ENCODE assay signal across 1 cellular context in the genomic region with DNA sequence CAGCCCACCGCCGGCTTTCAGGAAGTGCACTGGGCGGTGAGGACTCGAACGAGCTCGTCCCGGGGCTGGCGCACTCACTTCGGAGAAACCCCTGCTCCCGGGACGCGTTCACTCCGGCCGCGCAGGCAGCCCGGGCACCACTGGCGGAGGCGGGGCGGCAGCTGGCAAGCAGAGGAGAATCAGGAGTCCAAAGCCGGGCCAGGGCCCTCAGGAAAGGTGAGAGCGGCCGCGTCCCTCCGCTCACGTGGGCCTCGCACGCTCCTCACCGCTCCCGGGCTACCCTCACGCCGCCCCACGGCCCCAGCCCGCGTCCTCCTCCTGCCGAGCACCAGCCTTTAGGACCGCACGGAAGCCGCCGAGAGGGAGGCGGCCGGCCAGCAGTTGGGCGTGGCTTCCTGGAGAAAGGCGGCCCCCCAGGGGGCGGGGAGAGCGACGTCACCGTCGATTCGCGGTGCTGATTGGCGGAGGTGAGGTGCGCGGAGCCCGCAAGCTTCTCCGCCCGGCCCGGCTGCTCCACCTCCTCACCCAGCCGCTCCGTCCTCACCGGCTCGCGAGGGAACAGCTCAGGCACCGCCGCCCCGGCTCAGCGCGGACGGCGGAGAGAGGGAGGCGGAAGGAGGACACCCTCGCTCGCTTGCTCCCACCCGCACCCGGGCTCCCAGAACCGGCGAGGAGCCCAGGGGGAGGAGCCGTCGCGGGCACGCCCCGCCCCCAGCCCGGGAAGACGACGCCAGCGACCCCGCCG.
TF ChIP-seq lines count a peak whose summit lies in the region.

A gene (plus strand): TSS at position 516 of the 745 bp plus-strand sequence. CDS start 400 bp downstream, outside the sequence.

TF ChIP-seq in HepG2, 621 proteins besides CTCF, POLR2A, EP300 and RAD21 (continued from another document and continues in another):
- TF ChIP-seq, protein P1, sequence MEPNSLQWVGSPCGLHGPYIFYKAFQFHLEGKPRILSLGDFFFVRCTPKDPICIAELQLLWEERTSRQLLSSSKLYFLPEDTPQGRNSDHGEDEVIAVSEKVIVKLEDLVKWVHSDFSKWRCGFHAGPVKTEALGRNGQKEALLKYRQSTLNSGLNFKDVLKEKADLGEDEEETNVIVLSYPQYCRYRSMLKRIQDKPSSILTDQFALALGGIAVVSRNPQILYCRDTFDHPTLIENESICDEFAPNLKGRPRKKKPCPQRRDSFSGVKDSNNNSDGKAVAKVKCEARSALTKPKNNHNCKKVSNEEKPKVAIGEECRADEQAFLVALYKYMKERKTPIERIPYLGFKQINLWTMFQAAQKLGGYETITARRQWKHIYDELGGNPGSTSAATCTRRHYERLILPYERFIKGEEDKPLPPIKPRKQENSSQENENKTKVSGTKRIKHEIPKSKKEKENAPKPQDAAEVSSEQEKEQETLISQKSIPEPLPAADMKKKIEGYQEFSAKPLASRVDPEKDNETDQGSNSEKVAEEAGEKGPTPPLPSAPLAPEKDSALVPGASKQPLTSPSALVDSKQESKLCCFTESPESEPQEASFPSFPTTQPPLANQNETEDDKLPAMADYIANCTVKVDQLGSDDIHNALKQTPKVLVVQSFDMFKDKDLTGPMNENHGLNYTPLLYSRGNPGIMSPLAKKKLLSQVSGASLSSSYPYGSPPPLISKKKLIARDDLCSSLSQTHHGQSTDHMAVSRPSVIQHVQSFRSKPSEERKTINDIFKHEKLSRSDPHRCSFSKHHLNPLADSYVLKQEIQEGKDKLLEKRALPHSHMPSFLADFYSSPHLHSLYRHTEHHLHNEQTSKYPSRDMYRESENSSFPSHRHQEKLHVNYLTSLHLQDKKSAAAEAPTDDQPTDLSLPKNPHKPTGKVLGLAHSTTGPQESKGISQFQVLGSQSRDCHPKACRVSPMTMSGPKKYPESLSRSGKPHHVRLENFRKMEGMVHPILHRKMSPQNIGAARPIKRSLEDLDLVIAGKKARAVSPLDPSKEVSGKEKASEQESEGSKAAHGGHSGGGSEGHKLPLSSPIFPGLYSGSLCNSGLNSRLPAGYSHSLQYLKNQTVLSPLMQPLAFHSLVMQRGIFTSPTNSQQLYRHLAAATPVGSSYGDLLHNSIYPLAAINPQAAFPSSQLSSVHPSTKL (CRISPR knock-in tag; IDR thresholded peaks at IDR 0.05), result peak; percentile 84
- TF ChIP-seq, protein P2, sequence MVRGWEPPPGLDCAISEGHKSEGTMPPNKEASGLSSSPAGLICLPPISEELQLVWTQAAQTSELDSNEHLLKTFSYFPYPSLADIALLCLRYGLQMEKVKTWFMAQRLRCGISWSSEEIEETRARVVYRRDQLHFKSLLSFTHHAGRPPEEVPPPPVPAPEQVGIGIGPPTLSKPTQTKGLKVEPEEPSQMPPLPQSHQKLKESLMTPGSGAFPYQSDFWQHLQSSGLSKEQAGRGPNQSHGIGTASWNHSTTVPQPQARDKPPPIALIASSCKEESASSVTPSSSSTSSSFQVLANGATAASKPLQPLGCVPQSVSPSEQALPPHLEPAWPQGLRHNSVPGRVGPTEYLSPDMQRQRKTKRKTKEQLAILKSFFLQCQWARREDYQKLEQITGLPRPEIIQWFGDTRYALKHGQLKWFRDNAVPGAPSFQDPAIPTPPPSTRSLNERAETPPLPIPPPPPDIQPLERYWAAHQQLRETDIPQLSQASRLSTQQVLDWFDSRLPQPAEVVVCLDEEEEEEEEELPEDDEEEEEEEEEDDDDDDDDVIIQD (CRISPR knock-in tag; IDR thresholded peaks at IDR 0.05; ENCODE audit: low read depth), result peak; percentile 79; the same call in 1 of the 2 replicates
- TF ChIP-seq, protein P3, sequence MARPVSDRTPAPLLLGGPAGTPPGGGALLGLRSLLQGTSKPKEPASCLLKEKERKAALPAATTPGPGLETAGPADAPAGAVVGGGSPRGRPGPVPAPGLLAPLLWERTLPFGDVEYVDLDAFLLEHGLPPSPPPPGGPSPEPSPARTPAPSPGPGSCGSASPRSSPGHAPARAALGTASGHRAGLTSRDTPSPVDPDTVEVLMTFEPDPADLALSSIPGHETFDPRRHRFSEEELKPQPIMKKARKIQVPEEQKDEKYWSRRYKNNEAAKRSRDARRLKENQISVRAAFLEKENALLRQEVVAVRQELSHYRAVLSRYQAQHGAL (CRISPR knock-in tag; IDR thresholded peaks at IDR 0.05; ENCODE audit: not compliant biosample characterization), result no peak
- peak; percentile 90 for TF ChIP-seq ZNF788 (CRISPR knock-in tag; IDR thresholded peaks at IDR 0.05; ENCODE audit: borderline replicate concordance)
- peak; percentile 80; the same call in 1 of the 2 replicates for TF ChIP-seq ZNF816 (CRISPR knock-in tag; IDR thresholded peaks at IDR 0.05; ENCODE audit: borderline replicate concordance)
- TF ChIP-seq JUND (CRISPR knock-in tag; IDR thresholded peaks at IDR 0.05), result no peak
- peak; percentile 70; the same call in 1 of the 2 replicates for TF ChIP-seq ZNF75D (CRISPR knock-in tag; IDR thresholded peaks at IDR 0.05; ENCODE audit: borderline replicate concordance)
- peak; percentile 63; the same call in 1 of the 2 replicates for TF ChIP-seq ZBTB20 (CRISPR knock-in tag; IDR thresholded peaks at IDR 0.05; ENCODE audit: borderline replicate concordance, low read depth)
- no peak for TF ChIP-seq KDM6A (CRISPR knock-in tag; IDR thresholded peaks at IDR 0.05; ENCODE audit: low read depth)
- TF ChIP-seq PHF5A (CRISPR knock-in tag; IDR thresholded peaks at IDR 0.05; ENCODE audit: low read depth, unreplicated experiment), result peak; percentile 39
- peak; percentile 65 for TF ChIP-seq ETV5 (CRISPR knock-in tag; IDR thresholded peaks at IDR 0.05; ENCODE audit: borderline replicate concordance)
- TF ChIP-seq NFYB (CRISPR knock-in tag; IDR thresholded peaks at IDR 0.05), result peak; percentile 76
- TF ChIP-seq ZNF746 (CRISPR knock-in tag; IDR thresholded peaks at IDR 0.05), result peak; percentile 75; the same call in 1 of the 2 replicates
- no peak for TF ChIP-seq TBP (CRISPR knock-in tag; IDR thresholded peaks at IDR 0.05)
- TF ChIP-seq MYC (CRISPR knock-in tag; IDR thresholded peaks at IDR 0.05; ENCODE audit: borderline replicate concordance), result peak; percentile 91; the same call in 1 of the 2 replicates
- TF ChIP-seq, protein P4, sequence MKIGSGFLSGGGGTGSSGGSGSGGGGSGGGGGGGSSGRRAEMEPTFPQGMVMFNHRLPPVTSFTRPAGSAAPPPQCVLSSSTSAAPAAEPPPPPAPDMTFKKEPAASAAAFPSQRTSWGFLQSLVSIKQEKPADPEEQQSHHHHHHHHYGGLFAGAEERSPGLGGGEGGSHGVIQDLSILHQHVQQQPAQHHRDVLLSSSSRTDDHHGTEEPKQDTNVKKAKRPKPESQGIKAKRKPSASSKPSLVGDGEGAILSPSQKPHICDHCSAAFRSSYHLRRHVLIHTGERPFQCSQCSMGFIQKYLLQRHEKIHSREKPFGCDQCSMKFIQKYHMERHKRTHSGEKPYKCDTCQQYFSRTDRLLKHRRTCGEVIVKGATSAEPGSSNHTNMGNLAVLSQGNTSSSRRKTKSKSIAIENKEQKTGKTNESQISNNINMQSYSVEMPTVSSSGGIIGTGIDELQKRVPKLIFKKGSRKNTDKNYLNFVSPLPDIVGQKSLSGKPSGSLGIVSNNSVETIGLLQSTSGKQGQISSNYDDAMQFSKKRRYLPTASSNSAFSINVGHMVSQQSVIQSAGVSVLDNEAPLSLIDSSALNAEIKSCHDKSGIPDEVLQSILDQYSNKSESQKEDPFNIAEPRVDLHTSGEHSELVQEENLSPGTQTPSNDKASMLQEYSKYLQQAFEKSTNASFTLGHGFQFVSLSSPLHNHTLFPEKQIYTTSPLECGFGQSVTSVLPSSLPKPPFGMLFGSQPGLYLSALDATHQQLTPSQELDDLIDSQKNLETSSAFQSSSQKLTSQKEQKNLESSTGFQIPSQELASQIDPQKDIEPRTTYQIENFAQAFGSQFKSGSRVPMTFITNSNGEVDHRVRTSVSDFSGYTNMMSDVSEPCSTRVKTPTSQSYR (CRISPR knock-in tag; IDR thresholded peaks at IDR 0.05; ENCODE audit: borderline replicate concordance), result no peak
- TF ChIP-seq CENPX (CRISPR knock-in tag; IDR thresholded peaks at IDR 0.05), result no peak
- TF ChIP-seq, protein P5, sequence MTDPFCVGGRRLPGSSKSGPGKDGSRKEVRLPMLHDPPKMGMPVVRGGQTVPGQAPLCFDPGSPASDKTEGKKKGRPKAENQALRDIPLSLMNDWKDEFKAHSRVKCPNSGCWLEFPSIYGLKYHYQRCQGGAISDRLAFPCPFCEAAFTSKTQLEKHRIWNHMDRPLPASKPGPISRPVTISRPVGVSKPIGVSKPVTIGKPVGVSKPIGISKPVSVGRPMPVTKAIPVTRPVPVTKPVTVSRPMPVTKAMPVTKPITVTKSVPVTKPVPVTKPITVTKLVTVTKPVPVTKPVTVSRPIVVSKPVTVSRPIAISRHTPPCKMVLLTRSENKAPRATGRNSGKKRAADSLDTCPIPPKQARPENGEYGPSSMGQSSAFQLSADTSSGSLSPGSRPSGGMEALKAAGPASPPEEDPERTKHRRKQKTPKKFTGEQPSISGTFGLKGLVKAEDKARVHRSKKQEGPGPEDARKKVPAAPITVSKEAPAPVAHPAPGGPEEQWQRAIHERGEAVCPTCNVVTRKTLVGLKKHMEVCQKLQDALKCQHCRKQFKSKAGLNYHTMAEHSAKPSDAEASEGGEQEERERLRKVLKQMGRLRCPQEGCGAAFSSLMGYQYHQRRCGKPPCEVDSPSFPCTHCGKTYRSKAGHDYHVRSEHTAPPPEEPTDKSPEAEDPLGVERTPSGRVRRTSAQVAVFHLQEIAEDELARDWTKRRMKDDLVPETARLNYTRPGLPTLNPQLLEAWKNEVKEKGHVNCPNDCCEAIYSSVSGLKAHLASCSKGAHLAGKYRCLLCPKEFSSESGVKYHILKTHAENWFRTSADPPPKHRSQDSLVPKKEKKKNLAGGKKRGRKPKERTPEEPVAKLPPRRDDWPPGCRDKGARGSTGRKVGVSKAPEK (CRISPR knock-in tag; IDR thresholded peaks at IDR 0.05; ENCODE audit: borderline replicate concordance), result 0 out of 2 replicates have a peak, but pooled peaks have one; percentile 32
- TF ChIP-seq, protein P6, sequence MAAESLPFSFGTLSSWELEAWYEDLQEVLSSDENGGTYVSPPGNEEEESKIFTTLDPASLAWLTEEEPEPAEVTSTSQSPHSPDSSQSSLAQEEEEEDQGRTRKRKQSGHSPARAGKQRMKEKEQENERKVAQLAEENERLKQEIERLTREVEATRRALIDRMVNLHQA (CRISPR knock-in tag; IDR thresholded peaks at IDR 0.05), result no peak
- TF ChIP-seq KLF11 (CRISPR knock-in tag; IDR thresholded peaks at IDR 0.05), result 0 out of 2 replicates have a peak, but pooled peaks have one; percentile 79
- TF ChIP-seq MED8 (CRISPR knock-in tag; IDR thresholded peaks at IDR 0.05; ENCODE audit: insufficient replicate concordance), result peak; percentile 93
- TF ChIP-seq, protein P7, sequence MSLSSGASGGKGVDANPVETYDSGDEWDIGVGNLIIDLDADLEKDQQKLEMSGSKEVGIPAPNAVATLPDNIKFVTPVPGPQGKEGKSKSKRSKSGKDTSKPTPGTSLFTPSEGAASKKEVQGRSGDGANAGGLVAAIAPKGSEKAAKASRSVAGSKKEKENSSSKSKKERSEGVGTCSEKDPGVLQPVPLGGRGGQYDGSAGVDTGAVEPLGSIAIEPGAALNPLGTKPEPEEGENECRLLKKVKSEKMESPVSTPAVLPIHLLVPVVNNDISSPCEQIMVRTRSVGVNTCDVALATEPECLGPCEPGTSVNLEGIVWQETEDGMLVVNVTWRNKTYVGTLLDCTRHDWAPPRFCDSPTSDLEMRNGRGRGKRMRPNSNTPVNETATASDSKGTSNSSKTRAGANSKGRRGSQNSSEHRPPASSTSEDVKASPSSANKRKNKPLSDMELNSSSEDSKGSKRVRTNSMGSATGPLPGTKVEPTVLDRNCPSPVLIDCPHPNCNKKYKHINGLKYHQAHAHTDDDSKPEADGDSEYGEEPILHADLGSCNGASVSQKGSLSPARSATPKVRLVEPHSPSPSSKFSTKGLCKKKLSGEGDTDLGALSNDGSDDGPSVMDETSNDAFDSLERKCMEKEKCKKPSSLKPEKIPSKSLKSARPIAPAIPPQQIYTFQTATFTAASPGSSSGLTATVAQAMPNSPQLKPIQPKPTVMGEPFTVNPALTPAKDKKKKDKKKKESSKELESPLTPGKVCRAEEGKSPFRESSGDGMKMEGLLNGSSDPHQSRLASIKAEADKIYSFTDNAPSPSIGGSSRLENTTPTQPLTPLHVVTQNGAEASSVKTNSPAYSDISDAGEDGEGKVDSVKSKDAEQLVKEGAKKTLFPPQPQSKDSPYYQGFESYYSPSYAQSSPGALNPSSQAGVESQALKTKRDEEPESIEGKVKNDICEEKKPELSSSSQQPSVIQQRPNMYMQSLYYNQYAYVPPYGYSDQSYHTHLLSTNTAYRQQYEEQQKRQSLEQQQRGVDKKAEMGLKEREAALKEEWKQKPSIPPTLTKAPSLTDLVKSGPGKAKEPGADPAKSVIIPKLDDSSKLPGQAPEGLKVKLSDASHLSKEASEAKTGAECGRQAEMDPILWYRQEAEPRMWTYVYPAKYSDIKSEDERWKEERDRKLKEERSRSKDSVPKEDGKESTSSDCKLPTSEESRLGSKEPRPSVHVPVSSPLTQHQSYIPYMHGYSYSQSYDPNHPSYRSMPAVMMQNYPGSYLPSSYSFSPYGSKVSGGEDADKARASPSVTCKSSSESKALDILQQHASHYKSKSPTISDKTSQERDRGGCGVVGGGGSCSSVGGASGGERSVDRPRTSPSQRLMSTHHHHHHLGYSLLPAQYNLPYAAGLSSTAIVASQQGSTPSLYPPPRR (CRISPR knock-in tag; IDR thresholded peaks at IDR 0.05; ENCODE audit: borderline replicate concordance), result peak; percentile 90
- TF ChIP-seq ZNF577 (CRISPR knock-in tag; IDR thresholded peaks at IDR 0.05; ENCODE audit: borderline replicate concordance, low read depth), result peak; percentile 95; the same call in 1 of the 2 replicates
- peak; percentile 93 for TF ChIP-seq PHF8 (CRISPR knock-in tag; IDR thresholded peaks at IDR 0.05)
- TF ChIP-seq HOXA3 (CRISPR knock-in tag; IDR thresholded peaks at IDR 0.05), result peak; percentile 77; the same call in 1 of the 2 replicates
- TF ChIP-seq DMAP1 (CRISPR knock-in tag; IDR thresholded peaks at IDR 0.05), result peak; percentile 88
- TF ChIP-seq, protein P8, sequence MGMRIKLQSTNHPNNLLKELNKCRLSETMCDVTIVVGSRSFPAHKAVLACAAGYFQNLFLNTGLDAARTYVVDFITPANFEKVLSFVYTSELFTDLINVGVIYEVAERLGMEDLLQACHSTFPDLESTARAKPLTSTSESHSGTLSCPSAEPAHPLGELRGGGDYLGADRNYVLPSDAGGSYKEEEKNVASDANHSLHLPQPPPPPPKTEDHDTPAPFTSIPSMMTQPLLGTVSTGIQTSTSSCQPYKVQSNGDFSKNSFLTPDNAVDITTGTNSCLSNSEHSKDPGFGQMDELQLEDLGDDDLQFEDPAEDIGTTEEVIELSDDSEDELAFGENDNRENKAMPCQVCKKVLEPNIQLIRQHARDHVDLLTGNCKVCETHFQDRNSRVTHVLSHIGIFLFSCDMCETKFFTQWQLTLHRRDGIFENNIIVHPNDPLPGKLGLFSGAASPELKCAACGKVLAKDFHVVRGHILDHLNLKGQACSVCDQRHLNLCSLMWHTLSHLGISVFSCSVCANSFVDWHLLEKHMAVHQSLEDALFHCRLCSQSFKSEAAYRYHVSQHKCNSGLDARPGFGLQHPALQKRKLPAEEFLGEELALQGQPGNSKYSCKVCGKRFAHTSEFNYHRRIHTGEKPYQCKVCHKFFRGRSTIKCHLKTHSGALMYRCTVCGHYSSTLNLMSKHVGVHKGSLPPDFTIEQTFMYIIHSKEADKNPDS (CRISPR knock-in tag; IDR thresholded peaks at IDR 0.05), result no peak
- peak; percentile 83; the same call in 1 of the 2 replicates for TF ChIP-seq ZNF761 (CRISPR knock-in tag; conservative IDR thresholded peaks at IDR 0.05)
- TF ChIP-seq, protein P9, sequence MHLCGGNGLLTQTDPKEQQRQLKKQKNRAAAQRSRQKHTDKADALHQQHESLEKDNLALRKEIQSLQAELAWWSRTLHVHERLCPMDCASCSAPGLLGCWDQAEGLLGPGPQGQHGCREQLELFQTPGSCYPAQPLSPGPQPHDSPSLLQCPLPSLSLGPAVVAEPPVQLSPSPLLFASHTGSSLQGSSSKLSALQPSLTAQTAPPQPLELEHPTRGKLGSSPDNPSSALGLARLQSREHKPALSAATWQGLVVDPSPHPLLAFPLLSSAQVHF (CRISPR knock-in tag; IDR thresholded peaks at IDR 0.05), result peak; percentile 90
